9 cellular contexts compared by ENCODE assay signal in genomic region chr20:43938932-43939761, GRCh38. TPM values are rescaled to one million over a fixed set of nuclear protein-coding genes. Genes with fewer than 3 reads are reported as not detected.
A peak's percentile ranks its signal among the peaks of the same experiment; 100 is the strongest.
DNase-seq lines count a peak whose midpoint lies in the region; ATAC-seq and TF ChIP-seq lines count a peak whose summit lies in the region.
"Had no signal": no experiment of that assay in that cellular context is flagged by ENCODE, and none has a peak within 500 bp of the region (broad histone marks: within the 10 kb centered on the region; RNA-seq: fewer than 3 reads in every experiment).

No MANE protein-coding gene starts in this region.

- POLR2A ChIA-PET in CD8-positive, alpha-beta T cell (lab: Charles Lee): interaction anchor here (0.7 to 1.0 kb wide), 2 partner anchors 12 to 109 kb away, joined by 3 to 4 read pairs; no protein-coding TSS in a partner anchor

- no peaks in the 10 kb centered on the region for H3K36me3 Mint-ChIP-seq in CD8-positive, alpha-beta T cell

- CTCF ChIA-PET in CD8-positive, alpha-beta T cell (lab: Charles Lee): interaction anchor here (1.0 to 1.2 kb wide), 2 partner anchors 8 to 142 kb away, joined by 3 read pairs; no protein-coding TSS in a partner anchor

- no peak overlapping the region for H3K27ac Mint-ChIP-seq in CD8-positive, alpha-beta T cell

- H2AFZ ChIP-seq in ACC112 (ENCODE audit: low read length, unreplicated experiment): no peak overlapping the region

- DNase-seq in KBM-7 (peak; percentile 80), amniotic epithelial cell (ENCODE audit: low read depth) (peak; percentile 100), kidney epithelial cell (ENCODE audit: low read depth) (peak; percentile 98), SHP77 treated with DMSO at 0.1 percent for 48 hours (lab: John Stamatoyannopoulos, UW) (no peak)
- DNase-seq in CD8-positive, alpha-beta T cell: no peak
- DNase-seq: DND-41 had no signal

- H3K4me1 Mint-ChIP-seq in CD8-positive, alpha-beta T cell (ENCODE audit: low read depth): peaks cover 39% of the 10 kb centered on the region

- peak overlapping the region; percentile 76 for H3K27ac ChIP-seq in ACC112 (ENCODE audit: low read depth, low read length)
- no peak overlapping the region for H3K27ac ChIP-seq in CD8-positive, alpha-beta T cell (ENCODE audit: low read depth, low read length)

- intact Hi-C loops in CD8-positive, alpha-beta T cell (cut with DNase I, micrococcal nuclease): no loop called here

- H3K27me3 Mint-ChIP-seq in CD8-positive, alpha-beta T cell (ENCODE audit: low read depth): peaks cover 15% of the 10 kb centered on the region

- H3K4me3 ChIP-seq in ACC112 (ENCODE audit: low read depth, low read length) (peak overlapping the region; percentile 36; the same call in 1 of the 2 replicates), kidney epithelial cell (ENCODE audit: low read depth, low read length) (no peak overlapping the region)
- H3K4me3 ChIP-seq in CD8-positive, alpha-beta T cell (ENCODE audit: low read depth, low read length): no peak overlapping the region

- H3K36me3 ChIP-seq in ACC112 (ENCODE audit: insufficient read depth, low read length) (no peaks in the 10 kb centered on the region), kidney epithelial cell (ENCODE audit: control insufficient read depth, insufficient read depth, low read length) (no peaks in the 10 kb centered on the region)
- H3K36me3 ChIP-seq in CD8-positive, alpha-beta T cell (ENCODE audit: insufficient read depth, low read length): no peaks in the 10 kb centered on the region

- in situ Hi-C loops in KBM-7 (cut with MboI; ENCODE audit: low pct_unique_long_range_greater_than_20kb, low sequenced_read_pairs): no loop called here

- no peaks in the 10 kb centered on the region for H3K9me3 ChIP-seq in CD8-positive, alpha-beta T cell (ENCODE audit: low read length)

- no peak for TF ChIP-seq CTCF in kidney epithelial cell (IDR thresholded peaks at IDR 0.05; ENCODE audit: insufficient read depth, low read length, poor library complexity, severe bottlenecking)
- TF ChIP-seq CTCF in CD8-positive, alpha-beta T cell (IDR thresholded peaks at IDR 0.05): no peak

- ATAC-seq in HG02610 (IDR thresholded peaks at IDR 0.05; ENCODE audit: unreplicated experiment) (no peak), GM21447 (IDR thresholded peaks at IDR 0.05; ENCODE audit: unreplicated experiment) (no peak)
- no peak for ATAC-seq in CD8-positive, alpha-beta T cell

- H3K9me3 Mint-ChIP-seq in CD8-positive, alpha-beta T cell: no peaks in the 10 kb centered on the region

- peaks cover 53% of the 10 kb centered on the region for H3K4me1 ChIP-seq in ACC112 (ENCODE audit: control insufficient read depth, insufficient read depth, low read length, unreplicated experiment)
- H3K4me1 ChIP-seq in CD8-positive, alpha-beta T cell (ENCODE audit: insufficient read depth, low read length): peaks cover 21% of the 10 kb centered on the region

- no peaks in the 10 kb centered on the region for H3K79me2 ChIP-seq in ACC112 (ENCODE audit: control insufficient read depth, insufficient read depth, low read length, unreplicated experiment)

- H3K27me3 ChIP-seq in ACC112 (ENCODE audit: insufficient read depth, low read length) (no peaks in the 10 kb centered on the region), kidney epithelial cell (ENCODE audit: control insufficient read depth, insufficient read depth, low read length) (peaks cover 9% of the 10 kb centered on the region)
- H3K27me3 ChIP-seq in CD8-positive, alpha-beta T cell (ENCODE audit: insufficient read depth, low read length): no peaks in the 10 kb centered on the region

- H3K4me3 Mint-ChIP-seq in CD8-positive, alpha-beta T cell: no peak overlapping the region

RNA-seq across cellular contexts. Expression of gene TOX2, which starts 24.5 kb away (rescaled TPM):
- total RNA-seq in kidney epithelial cell: 5.9 and 7.3 TPM in 2 replicates
- 1 to 10 TPM; 1.7 to 1.8 TPM for total RNA-seq in CD8-positive, alpha-beta T cell

Comparison
In these comparisons a context has a peak if more than half of its experiments do, and no peak if none do; other contexts are left out.
1. DNase-seq: peak in KBM-7 (single experiment), amniotic epithelial cell (single experiment) and kidney epithelial cell (single experiment); none in SHP77 treated with DMSO at 0.1 percent for 48 hours (single experiment) and CD8-positive, alpha-beta T cell (0 of 7).